In the genomic region with DNA sequence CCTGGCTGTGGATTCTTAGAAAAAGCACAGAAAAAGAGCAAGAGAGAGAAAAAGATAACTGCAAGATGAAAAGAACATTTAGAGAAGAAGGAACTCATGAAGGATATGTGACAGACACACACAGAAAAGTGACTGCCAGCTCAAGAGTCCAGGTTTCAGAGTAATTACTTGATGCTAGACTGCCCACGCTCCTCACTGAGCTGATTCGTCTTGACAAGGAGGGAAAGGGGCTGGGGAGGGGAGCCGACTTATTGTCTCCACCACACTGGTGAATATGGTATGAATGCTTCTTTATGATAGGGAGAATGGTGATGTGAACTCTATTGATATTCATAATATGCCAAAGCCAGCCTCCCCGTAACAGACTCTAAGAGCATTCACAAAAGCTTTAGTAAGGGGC, we compare ENCODE assay signal across 17 cellular contexts.
"Had no signal": no experiment of that assay in that cellular context is flagged by ENCODE, and none has a peak within 500 bp of the region (broad histone marks: within the 10 kb centered on the region; RNA-seq: fewer than 3 reads in every experiment).

No MANE protein-coding gene starts in this region.

- H3K27me3 ChIP-seq: breast epithelium, foreskin keratinocyte, upper lobe of left lung had no signal

- H3K36me3 Mint-ChIP-seq: activated naive CD8-positive, alpha-beta T cell; mesothelial cell of epicardium; natural killer cell treated with Interleukin-12 subunit alpha and Interleukin-12 subunit beta and Interleukin-15 and Interleukin-18, amount 100 ng/mL, for 72 hours; stimulated activated naive B cell treated with anti-CD40 and anti-IgM and Interleukin-4, amounts not matched to agents 10 μg/mL and 1 μg/mL and 100 μg/mL, for 72 hours had no signal

- H3K9me3 ChIP-seq: adrenal gland, breast epithelium, left ventricle myocardium inferior, upper lobe of left lung had no signal

- H3K27ac ChIP-seq: adrenal gland, breast epithelium, coronary artery, foreskin keratinocyte, left ventricle myocardium inferior, upper lobe of left lung had no signal

- H3K27ac Mint-ChIP-seq: activated naive CD8-positive, alpha-beta T cell; activated T-cell treated with anti-CD3 and anti-CD28 coated beads, Interleukin-2, amount 50 U/mL, for 24 hours; activated T-helper 17 cell treated with anti-CD3 and anti-CD28 coated beads, Interleukin-2, amount 50 U/mL, for 72 hours; mesothelial cell of epicardium; natural killer cell treated with Interleukin-12 subunit alpha and Interleukin-12 subunit beta and Interleukin-15 and Interleukin-18, amount 100 ng/mL, for 72 hours; stimulated activated naive B cell treated with anti-CD40 and anti-IgM and Interleukin-4, amounts not matched to agents 10 μg/mL and 1 μg/mL and 100 μg/mL, for 72 hours had no signal

- H3K4me1 ChIP-seq: adrenal gland, breast epithelium, left ventricle myocardium inferior, upper lobe of left lung had no signal

- H3K9me3 Mint-ChIP-seq: activated T-cell treated with anti-CD3 and anti-CD28 coated beads, Interleukin-2, amount 50 U/mL, for 24 hours; mesothelial cell of epicardium had no signal

- ATAC-seq: activated T-helper 17 cell treated with anti-CD3 and anti-CD28 coated beads, Interleukin-2, amount 50 U/mL, for 72 hours; foreskin keratinocyte; natural killer cell treated with Interleukin-12 subunit alpha and Interleukin-12 subunit beta and Interleukin-15 and Interleukin-18, amount 100 ng/mL, for 72 hours; stimulated activated naive B cell treated with anti-CD40 and anti-IgM and Interleukin-4, amounts not matched to agents 10 μg/mL and 1 μg/mL and 100 μg/mL, for 72 hours had no signal

- H3K4me3 ChIP-seq: adrenal gland, breast epithelium, coronary artery, left ventricle myocardium inferior, upper lobe of left lung had no signal

- H3K4me3 Mint-ChIP-seq: activated naive CD8-positive, alpha-beta T cell; activated T-cell treated with anti-CD3 and anti-CD28 coated beads, Interleukin-2, amount 50 U/mL, for 24 hours; activated T-helper 17 cell treated with anti-CD3 and anti-CD28 coated beads, Interleukin-2, amount 50 U/mL, for 72 hours; mesothelial cell of epicardium; natural killer cell treated with Interleukin-12 subunit alpha and Interleukin-12 subunit beta and Interleukin-15 and Interleukin-18, amount 100 ng/mL, for 72 hours; stimulated activated naive B cell treated with anti-CD40 and anti-IgM and Interleukin-4, amounts not matched to agents 10 μg/mL and 1 μg/mL and 100 μg/mL, for 72 hours had no signal

- H3K4me1 Mint-ChIP-seq: activated T-helper 17 cell treated with anti-CD3 and anti-CD28 coated beads, Interleukin-2, amount 50 U/mL, for 72 hours; mesothelial cell of epicardium; stimulated activated naive B cell treated with anti-CD40 and anti-IgM and Interleukin-4, amounts not matched to agents 10 μg/mL and 1 μg/mL and 100 μg/mL, for 72 hours had no signal

- DNase-seq: activated CD8-positive, alpha-beta memory T cell treated with anti-CD3 and anti-CD28 coated beads, Interleukin-2, amount 50 U/mL, for 4 hours; activated naive CD4-positive, alpha-beta T cell; activated T-cell treated with anti-CD3 and anti-CD28 coated beads, Interleukin-2, amount 50 U/mL, for 24 hours; adrenal gland; foreskin keratinocyte; left ventricle myocardium inferior; stimulated activated CD4-positive, alpha-beta T cell treated with anti-CD3 and anti-CD28 coated beads, Interleukin-2, amount 100 ng/mL, for 48 hours; stimulated activated CD8-positive, alpha-beta memory T cell treated with anti-CD3 and anti-CD28 coated beads, Interleukin-4, amount 100 ng/mL, for 48 hours; stimulated activated naive B cell treated with anti-CD40 and anti-IgM and Interleukin-4, amounts not matched to agents 10 μg/mL and 1 μg/mL and 100 μg/mL, for 72 hours; T-helper 9 cell; upper lobe of left lung had no signal

- H3K36me3 ChIP-seq: adrenal gland, breast epithelium, left ventricle myocardium inferior, upper lobe of left lung had no signal

- H3K27me3 Mint-ChIP-seq: activated naive CD8-positive, alpha-beta T cell; activated T-cell treated with anti-CD3 and anti-CD28 coated beads, Interleukin-2, amount 50 U/mL, for 24 hours; natural killer cell treated with Interleukin-12 subunit alpha and Interleukin-12 subunit beta and Interleukin-15 and Interleukin-18, amount 100 ng/mL, for 72 hours had no signal
